Comparison of ENCODE assay signal across 18 cellular contexts in the genomic region with DNA sequence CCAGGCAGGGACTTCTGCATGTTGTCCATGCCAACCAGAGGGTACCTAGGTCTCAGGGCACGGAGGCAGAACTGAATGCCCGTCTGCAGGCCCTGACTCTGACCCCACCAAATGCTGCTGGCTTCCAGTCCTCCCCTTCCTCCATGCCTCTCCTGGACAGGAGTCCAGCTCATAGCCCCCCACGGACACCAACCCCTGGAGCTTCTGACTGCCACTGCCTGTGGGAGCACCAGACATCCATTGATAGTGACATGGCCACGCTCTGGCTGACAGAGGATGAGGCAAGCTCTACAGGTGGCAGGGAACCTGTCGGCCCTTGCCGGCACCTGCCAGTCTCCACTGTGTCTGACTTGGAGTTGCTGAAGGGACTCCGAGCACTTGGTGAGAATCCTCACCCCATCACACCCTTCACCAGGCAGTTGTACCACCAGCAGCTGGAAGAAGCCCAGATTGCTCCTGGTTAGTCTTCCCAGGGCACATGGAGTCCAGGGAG. TPM values are rescaled to one million over a fixed set of nuclear protein-coding genes. Genes with fewer than 3 reads are reported as not detected.
"Had no signal": no experiment of that assay in that cellular context is flagged by ENCODE, and none has a peak within 500 bp of the region (broad histone marks: within the 10 kb centered on the region; RNA-seq: fewer than 3 reads in every experiment).

No MANE protein-coding gene starts in this region.

- H3K9ac ChIP-seq: parathyroid adenoma had no signal

- H3K79me2 ChIP-seq: parathyroid adenoma had no signal

- DNase-seq: activated CD4-positive, alpha-beta T cell treated with anti-CD3 and anti-CD28 coated beads, Interleukin-2, amount 50 U/mL, for 4 hours; activated CD8-positive, alpha-beta memory T cell treated with anti-CD3 and anti-CD28 coated beads, Interleukin-2, amount 50 U/mL, for 4 hours; activated naive CD4-positive, alpha-beta T cell treated with anti-CD3 and anti-CD28 coated beads, Interleukin-2, amount 10 ng/mL, durations not matched to agents 7 days and 5 days; activated T-cell treated with anti-CD3 and anti-CD28 coated beads, Interleukin-2, amount 50 U/mL, for 72 hours; gastrocnemius medialis; heart right ventricle; kidney; left ventricle myocardium superior; mesendoderm; retina; stimulated activated CD4-positive, alpha-beta T cell treated with anti-CD3 and anti-CD28 coated beads, Interleukin-4, amount 100 ng/mL, for 1 hour; stimulated activated CD8-positive, alpha-beta memory T cell treated with anti-CD3 and anti-CD28 coated beads, Interleukin-4, amount 100 ng/mL, for 48 hours; thyroid gland had no signal

- H3K9me3 Mint-ChIP-seq: activated naive CD4-positive, alpha-beta T cell treated with anti-CD3 and anti-CD28 coated beads, Interleukin-2, amount 10 ng/mL, durations not matched to agents 7 days and 5 days; activated T-cell treated with anti-CD3 and anti-CD28 coated beads, Interleukin-2, amount 50 U/mL, for 72 hours; T-helper 1 cell treated with Interleukin-12 subunit alpha and Interleukin-12 subunit beta and Interleukin-4 antibody, amounts not matched to agents 30 μg/mL and 1 μg/mL, for 36 hours had no signal

- H3K27ac Mint-ChIP-seq: activated naive CD4-positive, alpha-beta T cell treated with anti-CD3 and anti-CD28 coated beads, Interleukin-2, amount 10 ng/mL, durations not matched to agents 7 days and 5 days; activated T-cell treated with anti-CD3 and anti-CD28 coated beads, Interleukin-2, amount 50 U/mL, for 72 hours; T-helper 1 cell treated with Interleukin-12 subunit alpha and Interleukin-12 subunit beta and Interleukin-4 antibody, amounts not matched to agents 30 μg/mL and 1 μg/mL, for 36 hours had no signal

- H3K27ac ChIP-seq: gastrocnemius medialis, heart right ventricle, parathyroid adenoma, thyroid gland, vagina had no signal

- H2AFZ ChIP-seq: parathyroid adenoma had no signal

- H3K9me3 ChIP-seq: gastrocnemius medialis, heart right ventricle, thyroid gland, vagina had no signal

- H3K27me3 ChIP-seq: vagina had no signal

- H3K27me3 Mint-ChIP-seq: activated naive CD4-positive, alpha-beta T cell treated with anti-CD3 and anti-CD28 coated beads, Interleukin-2, amount 10 ng/mL, durations not matched to agents 7 days and 5 days had no signal

- H3K4me3 ChIP-seq: gastrocnemius medialis, heart right ventricle, thyroid gland, vagina had no signal

- H3K36me3 ChIP-seq: vagina had no signal

- H3K4me1 ChIP-seq: parathyroid adenoma had no signal

RNA-seq across cellular contexts. Expression of gene USHBP1, which starts 19.0 kb away (rescaled TPM):
- total RNA-seq: chondrocyte, fibroblast of lung had no signal
- polyA plus RNA-seq: fibroblast of lung had no signal
